In the genomic region with DNA sequence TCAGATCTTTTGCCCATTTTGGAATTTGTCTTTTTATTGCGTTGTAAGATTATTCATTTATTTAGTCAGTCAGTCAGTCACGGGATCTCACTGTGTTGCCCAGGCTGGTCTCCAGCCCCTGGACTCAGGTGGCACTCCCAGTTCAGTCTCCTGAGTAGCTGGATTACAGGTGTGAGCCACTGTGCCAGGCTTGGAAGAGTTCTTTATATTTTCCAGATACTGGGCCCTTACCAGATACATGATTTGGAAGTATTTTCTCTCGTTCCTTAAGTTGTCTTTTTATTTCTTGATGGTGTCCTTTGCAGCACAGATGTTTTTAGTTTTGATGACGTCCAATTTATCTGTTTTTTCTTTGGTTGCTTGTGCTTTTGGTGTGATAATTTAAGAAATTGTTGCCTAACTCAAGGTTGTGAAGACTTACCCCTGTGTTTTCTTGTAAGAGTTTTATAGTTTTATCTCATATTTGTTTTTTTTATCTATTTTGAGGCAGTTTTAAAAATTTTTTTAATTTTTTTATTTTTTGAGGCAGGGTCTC, we compare ENCODE assay signal across 18 cellular contexts.
DNase-seq lines count a peak whose midpoint lies in the region; ATAC-seq and TF ChIP-seq lines count a peak whose summit lies in the region.
"Had no signal": no experiment of that assay in that cellular context is flagged by ENCODE, and none has a peak within 500 bp of the region (broad histone marks: within the 10 kb centered on the region; RNA-seq: fewer than 3 reads in every experiment).

No MANE protein-coding gene starts in this region.

- no peak for TF ChIP-seq POLR2A in prostate gland (IDR thresholded peaks at IDR 0.05)

- in situ Hi-C loops in brain microvascular endothelial cell (cut with HindIII; ENCODE audit: low pct_ligation_motif_present, low sequenced_read_pairs), result no loop called here

- no peak overlapping the region for H3K4me3 Mint-ChIP-seq in naive B cell
- H3K4me3 Mint-ChIP-seq: CD8-positive, alpha-beta memory T cell had no signal

- H3K9me3 ChIP-seq in prostate gland, result no peaks in the 10 kb centered on the region
- H3K9me3 ChIP-seq: MG63 had no signal

- 80% methylated on average over 4 of the region's 4 CpGs for WGBS in prostate gland

- H3K4me3 ChIP-seq in HL-60 (replicated peaks; ENCODE audit: insufficient read depth, low read length) (no peak overlapping the region), brain microvascular endothelial cell (ENCODE audit: low read depth, low read length) (no peak overlapping the region), prostate gland (no peak overlapping the region)
- H3K4me3 ChIP-seq: BLaER1 treated with 17β-estradiol and CSF1 and Interleukin-3, amounts not matched to agents 10 nM and 100 nM; GM23248; MG63; PC-9 had no signal

- H3K36me3 ChIP-seq in brain microvascular endothelial cell (replicated peaks), result no peaks in the 10 kb centered on the region
- H3K36me3 ChIP-seq in prostate gland, result no peaks in the 10 kb centered on the region
- H3K36me3 ChIP-seq: MG63 had no signal

- peak overlapping the region in 4 of 6 donors; percentile 12 to 39 (median 35) for H3K27ac Mint-ChIP-seq in naive B cell

- ATAC-seq in naive B cell (ENCODE audit: low read depth in 2 of 2), result no peak
- no peak for ATAC-seq in GM21381 (IDR thresholded peaks at IDR 0.05; ENCODE audit: unreplicated experiment)
- ATAC-seq: HCT116 had no signal

- H3K27me3 Mint-ChIP-seq in naive B cell, result no peaks in the 10 kb centered on the region
- H3K27me3 Mint-ChIP-seq: CD8-positive, alpha-beta memory T cell had no signal

- peaks cover 0 to 11% of the 10 kb centered on the region in 2 donors for H3K36me3 Mint-ChIP-seq in naive B cell

- peaks cover 48 to 87% (median 79%) of the 10 kb centered on the region in 3 donors for H3K4me1 Mint-ChIP-seq in naive B cell

- no peaks in the 10 kb centered on the region for H3K9me3 Mint-ChIP-seq in naive B cell
- H3K9me3 Mint-ChIP-seq: CD8-positive, alpha-beta memory T cell had no signal

- H3K27me3 ChIP-seq in HL-60 (ENCODE audit: insufficient read depth, poor library complexity, severe bottlenecking) (no peaks in the 10 kb centered on the region), brain microvascular endothelial cell (replicated peaks) (no peaks in the 10 kb centered on the region), prostate gland (replicated peaks; ENCODE audit: insufficient read depth) (no peaks in the 10 kb centered on the region)
- H3K27me3 ChIP-seq: BLaER1 treated with 17β-estradiol and CSF1 and Interleukin-3, amounts not matched to agents 10 nM and 100 nM; MG63 had no signal

- peaks cover 9% of the 10 kb centered on the region for H3K4me1 ChIP-seq in prostate gland (replicated peaks)

- intact Hi-C loops in cardiac septum (cut with DNase I) (no loop called here), prostate gland (cut with DNase I) (no loop called here)

- DNase-seq in HL-60 (ENCODE audit: low read depth in 1 of 2, low spot score in 1 of 2), result no peak
- DNase-seq in brain microvascular endothelial cell, result no peak
- DNase-seq in naive B cell, result no peak
- no peak for DNase-seq in cardiac septum (ENCODE audit: low spot score)
- no peak for DNase-seq in prostate gland (ENCODE audit: low spot score)
- no peak for DNase-seq in AML-193 (lab: John Stamatoyannopoulos, UW)
- DNase-seq: CD8-positive, alpha-beta memory T cell; DMS79; MG63; NCI-H1092; NCI-H146; NCI-H2081; NCI-H774; PC-9 had no signal

- peak overlapping the region; percentile 57; the same call in 1 of the 2 replicates for H3K27ac ChIP-seq in HL-60 (replicated peaks)
- H3K27ac ChIP-seq in brain microvascular endothelial cell, result peak overlapping the region; percentile 6
- H3K27ac ChIP-seq in prostate gland, result no peak overlapping the region
- H3K27ac ChIP-seq: BLaER1 treated with 17β-estradiol and CSF1 and Interleukin-3, amounts not matched to agents 10 nM and 100 nM; GM23248; PC-9 had no signal

- TF ChIP-seq CTCF in HL-60 (IDR thresholded peaks at IDR 0.05; ENCODE audit: insufficient read depth, low read length) (no peak), brain microvascular endothelial cell (IDR thresholded peaks at IDR 0.05; ENCODE audit: low read depth, low read length, missing control alignments) (no peak), prostate gland (IDR thresholded peaks at IDR 0.05) (no peak)

Comparison
In these comparisons a context has a peak if more than half of its experiments do, and no peak if none do; other contexts are left out.
1. H3K27ac ChIP-seq: peak in HL-60 (single experiment) and brain microvascular endothelial cell (single experiment); none in prostate gland (0 of 2).